9 cellular contexts compared by ENCODE assay signal in the genomic region with DNA sequence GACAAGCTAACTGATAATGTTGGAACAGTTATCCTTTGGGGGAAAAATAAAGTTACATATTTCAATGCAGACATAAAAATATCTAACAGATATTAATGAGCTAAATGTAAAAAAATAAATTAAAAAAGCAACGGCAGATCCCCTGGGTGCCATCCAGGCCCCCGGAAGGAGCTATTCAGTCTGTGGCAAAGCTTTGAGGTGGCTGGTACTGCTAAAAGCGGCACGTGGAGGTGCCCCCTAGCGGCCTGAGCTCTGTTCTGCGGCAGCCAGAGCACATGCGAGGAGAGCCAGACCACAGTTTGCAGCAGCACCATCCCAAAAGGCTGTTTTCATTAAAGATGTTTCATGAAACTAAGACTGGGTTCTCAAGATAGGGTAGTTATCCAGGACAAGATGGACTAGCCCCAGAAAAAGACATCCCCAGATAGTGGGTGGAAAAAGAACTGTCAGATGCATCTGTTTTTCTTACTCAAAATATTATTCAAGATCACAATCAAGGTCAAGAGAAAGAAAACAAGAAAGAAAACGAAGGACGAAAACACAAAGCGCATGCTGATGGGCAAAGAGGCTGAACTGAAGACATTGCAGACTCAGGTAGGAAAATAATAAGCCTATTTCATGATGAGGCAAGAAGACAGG. TPM values are rescaled to one million over a fixed set of nuclear protein-coding genes. Genes with fewer than 3 reads are reported as not detected.
DNase-seq lines count a peak whose midpoint lies in the region; ATAC-seq, FAIRE-seq and TF ChIP-seq lines count a peak whose summit lies in the region.
"Had no signal": no experiment of that assay in that cellular context is flagged by ENCODE, and none has a peak within 500 bp of the region (broad histone marks: within the 10 kb centered on the region; RNA-seq: fewer than 3 reads in every experiment).

No MANE protein-coding gene starts in this region.

- H3K9me3 ChIP-seq in pancreas: no peaks in the 10 kb centered on the region
- no peaks in the 10 kb centered on the region for H3K9me3 ChIP-seq in transverse colon

- H3K4me3 ChIP-seq in pancreas (no peak overlapping the region), transverse colon (no peak overlapping the region)

- H3K27me3 ChIP-seq in pancreas (no peaks in the 10 kb centered on the region), transverse colon (no peaks in the 10 kb centered on the region)

- TF ChIP-seq CTCF in pancreas (IDR thresholded peaks at IDR 0.05) (peak; percentile 70 to 95 (median 84)), transverse colon (IDR thresholded peaks at IDR 0.05) (peak; percentile 91 to 98 (median 92))

- H3K27ac ChIP-seq in pancreas: no peak overlapping the region
- no peak overlapping the region for H3K27ac ChIP-seq in transverse colon

- DNase-seq in D341Med (ENCODE audit: low spot score): peak; percentile 90
- peak; percentile 66 for DNase-seq in M059J (ENCODE audit: low read depth)
- DNase-seq in SK-MEL-5 (ENCODE audit: low read depth, low spot score): peak; percentile 79
- DNase-seq in activated gamma-delta T cell (lab: John Stamatoyannopoulos, UW): peak; percentile 42
- DNase-seq in frontal cortex (ENCODE audit: low spot score in 2 of 2): peak; percentile 63 to 72
- DNase-seq in pancreas: peak; percentile 76 to 93 (median 86)
- DNase-seq in transverse colon: peak; percentile 89

- ATAC-seq in GM21529 (IDR thresholded peaks at IDR 0.05; ENCODE audit: unreplicated experiment) (peak; percentile 95), pancreas (peak; percentile 90 to 96 (median 95))

- peaks cover 0 to 12% (median 2%) of the 10 kb centered on the region in 3 donors for H3K36me3 ChIP-seq in pancreas
- peaks cover 0 to 33% (median 9%) of the 10 kb centered on the region in 4 donors for H3K36me3 ChIP-seq in transverse colon

- in situ Hi-C loops in SK-MEL-5 (cut with HindIII; ENCODE audit: low pct_unique_long_range_greater_than_20kb, low sequenced_read_pairs): loop anchor here (10.0 to 25.0 kb wide), 2 partner anchors 113 to 210 kb away; a partner anchor contains a TSS
- in situ Hi-C loops in transverse colon (cut with MboI; ENCODE audit: low pct_ligation_motif_present in 1 of 4, low pct_unique_long_range_greater_than_20kb in 1 of 4, low sequenced_read_pairs in 3 of 4): loop anchor here (5.0 to 10.0 kb wide), 3 partner anchors 113 to 120 kb away; a partner anchor contains a TSS

- H3K4me1 ChIP-seq in pancreas (peaks cover 20 to 41% (median 41%) of the 10 kb centered on the region in 3 donors), transverse colon (peaks cover 0 to 12% (median 7%) of the 10 kb centered on the region in 4 donors)

- no peak for TF ChIP-seq EP300 in transverse colon (IDR thresholded peaks at IDR 0.05; ENCODE audit: low read depth)

- WGBS in pancreas, 2 donors: 10 to 11% methylated on average over 10 of the region's 10 CpGs
- 28% methylated on average over 10 of the region's 10 CpGs for WGBS in transverse colon (ENCODE audit: low coverage in 1 of 2), 2 donors

- intact Hi-C loops in pancreas (cut with DNase I) (loop anchor here in 2 of 3 donors (5.0 to 10.0 kb wide), 2 partner anchors 120 to 133 kb away; a partner anchor contains a TSS), transverse colon (cut with DNase I; ENCODE audit: low total_unique reads) (loop anchor here (2.0 kb wide), 1 partner anchor 114 kb away; no protein-coding TSS in a partner anchor)

- no peak for TF ChIP-seq POLR2A in transverse colon (IDR thresholded peaks at IDR 0.05)

- FAIRE-seq in frontal cortex (lab: Jason Lieb, UNC): no peak
- no peak for FAIRE-seq in pancreas (lab: Jason Lieb, UNC)

RNA-seq across cellular contexts. Expression of a gene that starts 18.7 kb away (rescaled TPM):
- total RNA-seq in M059J (2014; rRNA removed; shearing (Covaris generic)): 48.8 and 58.8 TPM in 2 replicates
- 32.3 and 35.1 TPM in 2 replicates for total RNA-seq in SK-MEL-5 (2014; rRNA removed; shearing (Covaris generic))
- polyA plus RNA-seq in SK-MEL-5 (2015; cell fraction: cytosol; rRNA removed): 17.6 and 29.0 TPM in 2 replicates
- 24.1 and 29.3 TPM in 2 replicates for polyA plus RNA-seq in SK-MEL-5 (2015; cell fraction: nucleus; rRNA removed)
- total RNA-seq in frontal cortex: 40.8 TPM
- 10 to 100 TPM; 15.7 to 25.2 (median 21.2) TPM for total RNA-seq in pancreas
- 10 to 100 TPM; 11.0 to 16.6 TPM for polyA plus RNA-seq in pancreas
- total RNA-seq in transverse colon: 10 to 100 TPM; 20.9 to 90.0 (median 72.6) TPM

RNA-seq across cellular contexts. Expression of a gene that starts 37.7 kb away (rescaled TPM):
- 2.0 and 5.2 TPM in 2 replicates for total RNA-seq in M059J (2014; rRNA removed; shearing (Covaris generic))
- 3.9 and 4.4 TPM in 2 replicates for total RNA-seq in SK-MEL-5 (2014; rRNA removed; shearing (Covaris generic))
- polyA plus RNA-seq in SK-MEL-5 (2015; cell fraction: cytosol; rRNA removed): 9.7 and 10.2 TPM in 2 replicates
- 4.5 and 6.3 TPM in 2 replicates for polyA plus RNA-seq in SK-MEL-5 (2015; cell fraction: nucleus; rRNA removed)
- total RNA-seq in frontal cortex: 13.5 TPM
- total RNA-seq in pancreas: 10 to 100 TPM; 26.2 to 49.8 (median 33.0) TPM
- polyA plus RNA-seq in pancreas: 10 to 100 TPM; 12.6 to 21.6 TPM
- total RNA-seq in transverse colon: 10 to 100 TPM; 24.1 to 48.6 (median 37.6) TPM
- total RNA-seq: activated CD8-positive, alpha-beta memory T cell treated with anti-CD3 and anti-CD28 coated beads for 36 hours had no signal
